ENCODE assay signal across 29 cellular contexts in genomic region chr3:126851382-126851781, GRCh38.
DNase-seq lines count a peak whose midpoint lies in the region; ATAC-seq, FAIRE-seq and TF ChIP-seq lines count a peak whose summit lies in the region.
"Had no signal": no experiment of that assay in that cellular context is flagged by ENCODE, and none has a peak within 500 bp of the region (broad histone marks: within the 10 kb centered on the region; RNA-seq: fewer than 3 reads in every experiment).

No MANE protein-coding gene starts in this region.

- FAIRE-seq in H1 (lab: Jason Lieb, UNC) = no peak
- FAIRE-seq: D721Med, endothelial cell of umbilical vein, urothelium cell line had no signal

- H3K4me1 ChIP-seq in cardiac muscle cell (ENCODE audit: low read depth) (peaks cover 15% of the 10 kb centered on the region), H1 (replicated peaks in 1 of 4; ENCODE audit: control insufficient read depth in 3 of 4, insufficient read depth in 4 of 4, low read length in 3 of 4) (peaks cover 26 to 33% (median 28%) of the 10 kb centered on the region in 4 experiments), mesenchymal stem cell (ENCODE audit: control insufficient read depth, insufficient read depth, low read depth, low read length) (peaks cover 32% of the 10 kb centered on the region)
- H3K4me1 ChIP-seq: gastrocnemius medialis had no signal

- no peak for TF ChIP-seq EP300 in H1 (IDR thresholded peaks at IDR 0.05; ENCODE audit: borderline replicate concordance in 1 of 2, low read depth in 2 of 2, low read length in 2 of 2)

- no peak overlapping the region for H3K23ac ChIP-seq in H1 (ENCODE audit: insufficient read length)
- no peak overlapping the region for H3K23ac ChIP-seq in mesenchymal stem cell (ENCODE audit: low read length in 2 of 2)

- H3K18ac ChIP-seq in H1 (ENCODE audit: extremely low read depth, low read length) (peak overlapping the region; percentile 89), mesenchymal stem cell (ENCODE audit: low read depth in 1 of 2, low read length in 2 of 2) (peak overlapping the region in 1 of 2 experiments; percentile 59)

- H3K9me3 Mint-ChIP-seq in type B pancreatic cell = no peaks in the 10 kb centered on the region
- no peaks in the 10 kb centered on the region for H3K9me3 Mint-ChIP-seq in CD4-positive, alpha-beta T cell
- H3K9me3 Mint-ChIP-seq: activated CD4-positive, alpha-beta memory T cell treated with anti-CD3 and anti-CD28 coated beads for 36 hours; activated naive CD4-positive, alpha-beta T cell treated with anti-CD3 and anti-CD28 coated beads for 36 hours; immature natural killer cell; naive B cell; stimulated activated naive B cell treated with anti-CD40 and anti-IgM and Interleukin-4, amounts not matched to agents 10 μg/mL and 1 μg/mL and 100 μg/mL, for 72 hours; T-helper 1 cell treated with Interleukin-12 subunit alpha and Interleukin-12 subunit beta and Interleukin-4 antibody, amounts not matched to agents 30 μg/mL and 1 μg/mL, for 36 hours had no signal

- no peak for DNase-seq in cardiac muscle cell (ENCODE audit: low read depth in 1 of 2, low spot score in 1 of 2)
- DNase-seq in Right ventricle myocardium superior = no peak
- no peak for DNase-seq in H1 (ENCODE audit: low read depth in 1 of 2, low spot score in 2 of 2)
- no peak for DNase-seq in mesenchymal stem cell
- peak; percentile 39 for DNase-seq in type B pancreatic cell (ENCODE audit: extremely low spot score, unreplicated experiment)
- no peak for DNase-seq in CD4-positive, alpha-beta T cell
- no peak for DNase-seq in activated CD8-positive, alpha-beta memory T cell treated with anti-CD3 and anti-CD28 coated beads for 24 hours
- DNase-seq in WERI-Rb-1 = no peak
- DNase-seq: activated CD4-positive, alpha-beta memory T cell treated with anti-CD3 and anti-CD28 coated beads for 36 hours; activated CD4-positive, CD25-positive, alpha-beta regulatory T cell treated with anti-CD3 and anti-CD28 coated beads, Interleukin-2, amount 50 U/mL, for 72 hours; activated CD8-positive, alpha-beta memory T cell treated with anti-CD3 and anti-CD28 coated beads, Interleukin-2, amount 50 U/mL, for 48 hours; activated naive CD4-positive, alpha-beta T cell treated with anti-CD3 and anti-CD28 coated beads for 36 hours; cerebellar nuclear complex; dorsolateral prefrontal cortex; gastrocnemius medialis; immature natural killer cell; KG1; naive B cell; NCI-H1105; NCI-H187; NCI-H2171; NCI-H524; OCI-M1; stimulated activated naive B cell treated with anti-CD40 and anti-IgM and Interleukin-4, amounts not matched to agents 10 μg/mL and 1 μg/mL and 100 μg/mL, for 72 hours had no signal

- H2AFZ ChIP-seq in H1 (ENCODE audit: low read length) = no peak overlapping the region
- H2AFZ ChIP-seq in mesenchymal stem cell (ENCODE audit: low read depth, low read length) = no peak overlapping the region

- H2BK12ac ChIP-seq in H1 (ENCODE audit: low read depth, low read length) (peak overlapping the region; percentile 100), mesenchymal stem cell (ENCODE audit: low read length in 2 of 2) (peak overlapping the region in 1 of 2 experiments; percentile 14)

- intact Hi-C loops in Right ventricle myocardium superior (cut with DNase I) = no loop called here
- intact Hi-C loops in CD4-positive, alpha-beta T cell (cut with DNase I, micrococcal nuclease) = no loop called here

- H3K79me1 ChIP-seq in H1 (ENCODE audit: low read depth, low read length) = no peaks in the 10 kb centered on the region
- peaks cover 9% of the 10 kb centered on the region for H3K79me1 ChIP-seq in mesenchymal stem cell (replicated peaks; ENCODE audit: low read length, poor library complexity, severe bottlenecking)

- no peak for TF ChIP-seq POLR2A in H1 (IDR thresholded peaks at IDR 0.05; ENCODE audit: control extremely low read depth in 1 of 2, low read depth in 2 of 2, low read length in 2 of 2)

- no peak overlapping the region for H3K4me3 ChIP-seq in cardiac muscle cell
- H3K4me3 ChIP-seq in H1 (ENCODE audit: extremely low read depth in 1 of 4, insufficient read depth in 2 of 4, low read depth in 3 of 4, low read length in 4 of 4) = peak overlapping the region in 1 of 4 experiments; percentile 7; a peak in 1 of 8 replicates
- no peak overlapping the region for H3K4me3 ChIP-seq in mesenchymal stem cell (ENCODE audit: insufficient read depth in 1 of 2, low read depth in 1 of 2, low read length in 2 of 2)
- H3K4me3 ChIP-seq in WERI-Rb-1 (ENCODE audit: low read depth, low read length) = no peak overlapping the region
- H3K4me3 ChIP-seq: dorsolateral prefrontal cortex, gastrocnemius medialis had no signal

- peak overlapping the region; percentile 85 for H2AK5ac ChIP-seq in H1 (ENCODE audit: low read depth, low read length)
- H2AK5ac ChIP-seq in mesenchymal stem cell (ENCODE audit: low read length, severe bottlenecking) = peak overlapping the region; percentile 77

- H2BK5ac ChIP-seq in H1 (ENCODE audit: low read depth, low read length) = peak overlapping the region; percentile 97
- H2BK5ac ChIP-seq in mesenchymal stem cell (ENCODE audit: low read depth, low read length, poor library complexity, severe bottlenecking) = peak overlapping the region; percentile 4

- peak overlapping the region; percentile 64 for H2BK20ac ChIP-seq in H1 (ENCODE audit: low read length)

- H3K27ac ChIP-seq in cardiac muscle cell (peak overlapping the region; percentile 97), H1 (ENCODE audit: low read depth, low read length) (peak overlapping the region; percentile 57), mesenchymal stem cell (ENCODE audit: low read length, poor library complexity, severe bottlenecking) (peak overlapping the region; percentile 86), WERI-Rb-1 (no peak overlapping the region)
- no peak overlapping the region for H3K27ac ChIP-seq in CD4-positive, alpha-beta T cell (ENCODE audit: low read depth, low read length)
- H3K27ac ChIP-seq: 22Rv1, gastrocnemius medialis had no signal

- H3K56ac ChIP-seq in H1 (replicated peaks; ENCODE audit: insufficient read length, low read depth, low read length) = no peak overlapping the region

- no peak overlapping the region for H3K4me3 Mint-ChIP-seq in type B pancreatic cell
- H3K4me3 Mint-ChIP-seq in CD4-positive, alpha-beta T cell = no peak overlapping the region
- H3K4me3 Mint-ChIP-seq: activated CD4-positive, alpha-beta memory T cell treated with anti-CD3 and anti-CD28 coated beads for 36 hours; activated naive CD4-positive, alpha-beta T cell treated with anti-CD3 and anti-CD28 coated beads for 36 hours; immature natural killer cell; naive B cell; stimulated activated naive B cell treated with anti-CD40 and anti-IgM and Interleukin-4, amounts not matched to agents 10 μg/mL and 1 μg/mL and 100 μg/mL, for 72 hours; T-helper 1 cell treated with Interleukin-12 subunit alpha and Interleukin-12 subunit beta and Interleukin-4 antibody, amounts not matched to agents 30 μg/mL and 1 μg/mL, for 36 hours had no signal

- H2BK15ac ChIP-seq in H1 (ENCODE audit: low read length) (0 out of 2 replicates have a peak overlapping the region, but pooled peaks have one; percentile 31), mesenchymal stem cell (ENCODE audit: low read depth, poor library complexity, severe bottlenecking) (no peak overlapping the region)

- ATAC-seq in Right ventricle myocardium superior (ENCODE audit: poor library complexity) = no peak
- ATAC-seq in CD4-positive, alpha-beta T cell (ENCODE audit: poor library complexity) = no peak
- ATAC-seq: stimulated activated naive B cell treated with anti-CD40 and anti-IgM and Interleukin-4, amounts not matched to agents 10 μg/mL and 1 μg/mL and 100 μg/mL, for 72 hours had no signal

- no peak overlapping the region for H3K14ac ChIP-seq in H1 (ENCODE audit: insufficient read length)
- H3K14ac ChIP-seq in mesenchymal stem cell (ENCODE audit: low read length in 2 of 2) = no peak overlapping the region

- H3K4ac ChIP-seq in H1 (replicated peaks; ENCODE audit: insufficient read length, low read depth, low read length) (peak overlapping the region; percentile 62), mesenchymal stem cell (ENCODE audit: low read depth in 1 of 2, low read length in 2 of 2) (no peak overlapping the region)

- no peak overlapping the region for H3K27ac Mint-ChIP-seq in type B pancreatic cell
- no peak overlapping the region for H3K27ac Mint-ChIP-seq in CD4-positive, alpha-beta T cell
- H3K27ac Mint-ChIP-seq: activated CD4-positive, alpha-beta memory T cell treated with anti-CD3 and anti-CD28 coated beads for 36 hours; activated naive CD4-positive, alpha-beta T cell treated with anti-CD3 and anti-CD28 coated beads for 36 hours; immature natural killer cell; naive B cell; stimulated activated naive B cell treated with anti-CD40 and anti-IgM and Interleukin-4, amounts not matched to agents 10 μg/mL and 1 μg/mL and 100 μg/mL, for 72 hours; T-helper 1 cell treated with Interleukin-12 subunit alpha and Interleukin-12 subunit beta and Interleukin-4 antibody, amounts not matched to agents 30 μg/mL and 1 μg/mL, for 36 hours had no signal

- H4K5ac ChIP-seq in H1 (ENCODE audit: insufficient read length, low read depth, low read length) = peak overlapping the region; percentile 12

- no peak for TF ChIP-seq RAD21 in H1 (IDR thresholded peaks at IDR 0.05 in 1 of 2, conservative IDR thresholded peaks at IDR 0.05 in 1 of 2; ENCODE audit: low read depth in 2 of 2, low read length in 2 of 2)

- WGBS in H1 (ENCODE audit: extremely low coverage in 1 of 2, insufficient coverage in 1 of 2, insufficient read length in 1 of 2, insufficient replicate concordance in 2 of 2, low coverage in 1 of 2, low lambda C conversion rate in 2 of 2, missing lambda C conversion rate in 1 of 2), 2 experiments = 91% methylated on average over 6 of the region's 6 CpGs; no CpG with 5 or more reads in 1 of the 2 experiments
- 94% methylated on average over 6 of the region's 6 CpGs for WGBS in mesenchymal stem cell

- H3K9me3 ChIP-seq in cardiac muscle cell (ENCODE audit: low read depth) (no peaks in the 10 kb centered on the region), H1 (ENCODE audit: insufficient read depth in 2 of 2, low read depth in 1 of 2, low read length in 1 of 2) (no peaks in the 10 kb centered on the region), mesenchymal stem cell (ENCODE audit: control insufficient read depth, low read length) (no peaks in the 10 kb centered on the region), WERI-Rb-1 (ENCODE audit: severe bottlenecking) (no peaks in the 10 kb centered on the region)
- H3K9me3 ChIP-seq in CD4-positive, alpha-beta T cell (ENCODE audit: control insufficient read depth, low read length) = no peaks in the 10 kb centered on the region
- H3K9me3 ChIP-seq: gastrocnemius medialis had no signal

- no peaks in the 10 kb centered on the region for H3K36me3 Mint-ChIP-seq in type B pancreatic cell
- H3K36me3 Mint-ChIP-seq in CD4-positive, alpha-beta T cell (ENCODE audit: low read depth) = peaks cover 31% of the 10 kb centered on the region

- peaks cover 0 to 2% of the 10 kb centered on the region in 2 experiments for H4K20me1 ChIP-seq in H1 (replicated peaks in 1 of 2; ENCODE audit: control insufficient read depth in 1 of 2, insufficient read depth in 2 of 2, low read length in 2 of 2)

- H3K23me2 ChIP-seq in H1 (ENCODE audit: low read depth, low read length) = no peaks in the 10 kb centered on the region

- H3K79me2 ChIP-seq in H1 (ENCODE audit: control insufficient read depth in 1 of 2, insufficient read depth in 2 of 2, low read length in 2 of 2) = no peaks in the 10 kb centered on the region

- H2BK120ac ChIP-seq in H1 (replicated peaks; ENCODE audit: low read depth, low read length) = peak overlapping the region; percentile 82
- peak overlapping the region; percentile 36 for H2BK120ac ChIP-seq in mesenchymal stem cell (ENCODE audit: low read depth, low read length)

- no peak overlapping the region; a peak in 1 of 7 replicates for H3K9ac ChIP-seq in H1 (replicated peaks in 1 of 4; ENCODE audit: extremely low read depth in 1 of 4, low read depth in 3 of 4, low read length in 3 of 4)
- no peak overlapping the region for H3K9ac ChIP-seq in mesenchymal stem cell (ENCODE audit: low read length)

- H4K8ac ChIP-seq in H1 (ENCODE audit: extremely low read depth, insufficient read depth, low read length) (no peak overlapping the region), mesenchymal stem cell (ENCODE audit: low read length) (peak overlapping the region; percentile 45)

- CTCF ChIA-PET in H1 (lab: Charles Lee; ENCODE audit: partially characterized antibody) = interaction anchor here (0.8 to 8.2 kb wide), 16 partner anchors 13 to 171 kb away, joined by 3 to 53 read pairs (median 3); no protein-coding TSS in a partner anchor
- CTCF ChIA-PET in CD4-positive, alpha-beta T cell (lab: Charles Lee) = no interaction called here

- no peak for TF ChIP-seq CTCF in cardiac muscle cell (IDR thresholded peaks at IDR 0.05; ENCODE audit: low read depth, low read length)
- TF ChIP-seq CTCF in H1 (IDR thresholded peaks at IDR 0.05; ENCODE audit: control extremely low read depth in 1 of 3, insufficient read depth in 1 of 3, low read depth in 1 of 3, low read length in 3 of 3) = no peak
- TF ChIP-seq CTCF in type B pancreatic cell (conservative IDR thresholded peaks at IDR 0.05) = no peak
- TF ChIP-seq CTCF in CD4-positive, alpha-beta T cell (IDR thresholded peaks at IDR 0.05) = no peak
- TF ChIP-seq CTCF in WERI-Rb-1 (IDR thresholded peaks at IDR 0.05; ENCODE audit: low read depth, low read length) = no peak

- no peaks in the 10 kb centered on the region for H3K36me3 ChIP-seq in cardiac muscle cell
- no peaks in the 10 kb centered on the region for H3K36me3 ChIP-seq in H1 (ENCODE audit: control insufficient read depth in 2 of 4, insufficient read depth in 4 of 4, low read length in 3 of 4)
- H3K36me3 ChIP-seq in mesenchymal stem cell (ENCODE audit: control insufficient read depth in 1 of 2, insufficient read depth in 2 of 2, low read depth in 1 of 2, low read length in 2 of 2) = peaks cover 0 to 2% of the 10 kb centered on the region in 2 experiments
- H3K36me3 ChIP-seq in WERI-Rb-1 = no peaks in the 10 kb centered on the region
- H3K36me3 ChIP-seq: gastrocnemius medialis had no signal

- H3K4me2 ChIP-seq in H1 (ENCODE audit: insufficient read depth in 1 of 2, low read depth in 2 of 2, low read length in 2 of 2) = peak overlapping the region; percentile 50 to 58; a peak in 2 of 4 replicates
- H3K4me2 ChIP-seq in mesenchymal stem cell (ENCODE audit: low read length, poor library complexity, severe bottlenecking) = no peak overlapping the region

- peak overlapping the region; percentile 98 for H4K91ac ChIP-seq in H1 (replicated peaks; ENCODE audit: insufficient read length, low read length)
- H4K91ac ChIP-seq in mesenchymal stem cell (ENCODE audit: low read length) = peak overlapping the region; percentile 46

- H3K27me3 Mint-ChIP-seq in type B pancreatic cell = no peaks in the 10 kb centered on the region
- H3K27me3 Mint-ChIP-seq in CD4-positive, alpha-beta T cell = no peaks in the 10 kb centered on the region
- H3K27me3 Mint-ChIP-seq: activated CD4-positive, alpha-beta memory T cell treated with anti-CD3 and anti-CD28 coated beads for 36 hours; naive B cell; stimulated activated naive B cell treated with anti-CD40 and anti-IgM and Interleukin-4, amounts not matched to agents 10 μg/mL and 1 μg/mL and 100 μg/mL, for 72 hours had no signal

- H3K4me1 Mint-ChIP-seq in type B pancreatic cell (ENCODE audit: unreplicated experiment) = peaks cover 25% of the 10 kb centered on the region
- no peaks in the 10 kb centered on the region for H3K4me1 Mint-ChIP-seq in CD4-positive, alpha-beta T cell (ENCODE audit: low read depth)
- H3K4me1 Mint-ChIP-seq: immature natural killer cell; stimulated activated naive B cell treated with anti-CD40 and anti-IgM and Interleukin-4, amounts not matched to agents 10 μg/mL and 1 μg/mL and 100 μg/mL, for 72 hours had no signal

- H3K27me3 ChIP-seq in cardiac muscle cell = no peaks in the 10 kb centered on the region
- no peaks in the 10 kb centered on the region for H3K27me3 ChIP-seq in H1 (replicated peaks in 1 of 4; ENCODE audit: control insufficient read depth in 3 of 4, extremely low read depth in 1 of 4, insufficient read depth in 3 of 4, low read length in 3 of 4)
- H3K27me3 ChIP-seq in mesenchymal stem cell (ENCODE audit: control insufficient read depth in 1 of 2, insufficient read depth in 1 of 2, low read length in 2 of 2) = no peaks in the 10 kb centered on the region
- no peaks in the 10 kb centered on the region for H3K27me3 ChIP-seq in CD4-positive, alpha-beta T cell (ENCODE audit: control insufficient read depth, insufficient read depth, low read length)
- H3K27me3 ChIP-seq in WERI-Rb-1 (ENCODE audit: insufficient read depth, low read depth, severe bottlenecking) = no peaks in the 10 kb centered on the region
- H3K27me3 ChIP-seq: dorsolateral prefrontal cortex, gastrocnemius medialis had no signal

- POLR2A ChIA-PET in H1 (lab: Charles Lee; ENCODE audit: partially characterized antibody) = interaction anchor here (0.5 to 4.3 kb wide), 7 partner anchors 9 to 99 kb away, joined by 3 to 17 read pairs (median 4); no protein-coding TSS in a partner anchor
- POLR2A ChIA-PET in CD4-positive, alpha-beta T cell (lab: Charles Lee) = no interaction called here

Comparison
In these comparisons a context has a peak if more than half of its experiments do, and no peak if none do; other contexts are left out.
1. H3K27ac ChIP-seq: peak in cardiac muscle cell (single experiment), H1 (single experiment) and mesenchymal stem cell (single experiment); none in CD4-positive, alpha-beta T cell (single experiment) and WERI-Rb-1 (single experiment).